Comparison of ENCODE assay signal across 33 cellular contexts in genomic region chr5:113361701-113362100, GRCh38.
DNase-seq lines count a peak whose midpoint lies in the region; ATAC-seq, FAIRE-seq and TF ChIP-seq lines count a peak whose summit lies in the region.
"Had no signal": no experiment of that assay in that cellular context is flagged by ENCODE, and none has a peak within 500 bp of the region (broad histone marks: within the 10 kb centered on the region; RNA-seq: fewer than 3 reads in every experiment).

No MANE protein-coding gene starts in this region.

- intact Hi-C loops in HepG2 (cut with micrococcal nuclease; ENCODE audit: unreplicated experiment) = no loop called here
- intact Hi-C loops in right lobe of liver (cut with DNase I) = no loop called here

- WGBS in liver = 97% methylated on average over 1 of the region's 1 CpG
- 4% methylated on average over 1 of the region's 1 CpG for WGBS in HepG2 (ENCODE audit: low lambda C conversion rate)
- 81% methylated on average over 1 of the region's 1 CpG for WGBS in right lobe of liver (ENCODE audit: insufficient coverage, low coverage, low lambda C conversion rate, missing lambda C conversion rate)

- in situ Hi-C loops in HepG2 (cut with HindIII; ENCODE audit: extremely low pct_ligation_motif_present, low pct_unique_long_range_greater_than_20kb) = no loop called here

- H3K4me2 ChIP-seq in HepG2 (ENCODE audit: low read depth, low read length) = no peak overlapping the region
- H3K4me2 ChIP-seq: A549; BLaER1; BLaER1 treated with 17β-estradiol and CSF1 and Interleukin-3, amounts not matched to agents 10 nM and 100 nM had no signal

- H3K9ac ChIP-seq in liver (ENCODE audit: low read depth in 1 of 2, low read length in 2 of 2) (no peak overlapping the region), HepG2 (ENCODE audit: insufficient read depth, low read depth, low read length) (no peak overlapping the region)
- H3K9ac ChIP-seq: BLaER1; BLaER1 treated with 17β-estradiol and CSF1 and Interleukin-3, amounts not matched to agents 10 nM and 100 nM had no signal

- FAIRE-seq in HepG2 (lab: Jason Lieb, UNC) = no peak
- FAIRE-seq: A204.1, A549, D721Med had no signal

- no peak for TF ChIP-seq RAD21 in liver (IDR thresholded peaks at IDR 0.05)
- no peak for TF ChIP-seq RAD21 in HepG2 (CRISPR knock-in tag; IDR thresholded peaks at IDR 0.05)

- no peaks in the 10 kb centered on the region for H4K20me1 ChIP-seq in HepG2 (ENCODE audit: insufficient read depth, low read length)
- H4K20me1 ChIP-seq: BLaER1; BLaER1 treated with 17β-estradiol and CSF1 and Interleukin-3, amounts not matched to agents 10 nM and 100 nM had no signal

- H3K79me2 ChIP-seq in HepG2 (ENCODE audit: insufficient read depth, low read length) = no peaks in the 10 kb centered on the region

- no peaks in the 10 kb centered on the region for H3K27me3 ChIP-seq in liver (ENCODE audit: control insufficient read depth in 4 of 4, insufficient read depth in 4 of 4, low read length in 3 of 4)
- H3K27me3 ChIP-seq in HepG2 (ENCODE audit: control insufficient read depth in 1 of 2, insufficient read depth in 2 of 2, low read length in 2 of 2) = no peaks in the 10 kb centered on the region
- no peaks in the 10 kb centered on the region for H3K27me3 ChIP-seq in right lobe of liver
- H3K27me3 ChIP-seq: BE2C; BLaER1; BLaER1 treated with 17β-estradiol and CSF1 and Interleukin-3, amounts not matched to agents 10 nM and 100 nM had no signal

- no peak overlapping the region for H3K27ac ChIP-seq in liver (ENCODE audit: low read depth in 1 of 2, low read length in 2 of 2)
- H3K27ac ChIP-seq in HepG2 (ENCODE audit: extremely low read length, insufficient read depth, low read length) = no peak overlapping the region
- no peak overlapping the region for H3K27ac ChIP-seq in right lobe of liver
- H3K27ac ChIP-seq: 22Rv1; A549; BLaER1; BLaER1 treated with 17β-estradiol and CSF1 and Interleukin-3, amounts not matched to agents 10 nM and 100 nM; C4-2B had no signal

- TF ChIP-seq POLR2A in HepG2 (IDR thresholded peaks at IDR 0.05; ENCODE audit: insufficient read depth in 1 of 2, low read depth in 2 of 2, low read length in 2 of 2) = no peak
- TF ChIP-seq POLR2A in right lobe of liver (IDR thresholded peaks at IDR 0.05) = no peak

- CTCF ChIA-PET in HepG2 (lab: Yijun Ruan, JAX; ENCODE audit: low intra/inter-chr PET ratio, low total read pairs) = no interaction called here

- H3K4me1 ChIP-seq in liver (ENCODE audit: control insufficient read depth in 4 of 4, insufficient read depth in 4 of 4, low read length in 3 of 4) (peaks cover 0 to 5% (median 0%) of the 10 kb centered on the region in 4 donors), HepG2 (ENCODE audit: insufficient read depth, low read length) (no peaks in the 10 kb centered on the region), right lobe of liver (peaks cover 0 to 2% (median 0%) of the 10 kb centered on the region in 4 donors)
- H3K4me1 ChIP-seq: A549, BLaER1, Caco-2 had no signal

- H2AFZ ChIP-seq in HepG2 (ENCODE audit: low read length) = no peak overlapping the region

- TF ChIP-seq EP300 in HepG2 (IDR thresholded peaks at IDR 0.05; ENCODE audit: low read depth in 2 of 2, low read length in 2 of 2) = no peak
- no peak for TF ChIP-seq EP300 in HepG2 (CRISPR knock-in tag; IDR thresholded peaks at IDR 0.05; ENCODE audit: borderline replicate concordance)

- ATAC-seq in HepG2 = no peak
- ATAC-seq in left lobe of liver = peak; percentile 90
- peak; percentile 58 to 91 (median 74) for ATAC-seq in right lobe of liver
- ATAC-seq: A549; CD8-positive, alpha-beta T cell had no signal

- H3K36me3 ChIP-seq in liver (ENCODE audit: control insufficient read depth in 4 of 4, insufficient read depth in 3 of 4, low read depth in 1 of 4, low read length in 3 of 4) (no peaks in the 10 kb centered on the region), HepG2 (replicated peaks in 1 of 2; ENCODE audit: control insufficient read depth in 1 of 2, insufficient read depth in 2 of 2, low read length in 2 of 2) (no peaks in the 10 kb centered on the region), right lobe of liver (no peaks in the 10 kb centered on the region)
- H3K36me3 ChIP-seq: BE2C had no signal

- POLR2A ChIA-PET in HepG2 (lab: Yijun Ruan, JAX) = no interaction called here

- peaks cover 0 to 6% (median 4%) of the 10 kb centered on the region in 4 donors for H3K9me3 ChIP-seq in liver (ENCODE audit: control insufficient read depth in 4 of 4, low read length in 3 of 4)
- peaks cover 15% of the 10 kb centered on the region for H3K9me3 ChIP-seq in HepG2 (ENCODE audit: low read length)
- no peaks in the 10 kb centered on the region for H3K9me3 ChIP-seq in right lobe of liver
- H3K9me3 ChIP-seq: BE2C, Caco-2 had no signal

- BruUV-seq in HepG2 (replicated peaks; lab: Mats Ljungman, UMichigan) = no TSS peak

- TF ChIP-seq CTCF in liver (IDR thresholded peaks at IDR 0.05; ENCODE audit: low read depth, low read length, missing input control) = no peak
- TF ChIP-seq CTCF in HepG2 (CRISPR knock-in tag; IDR thresholded peaks at IDR 0.05) = no peak
- TF ChIP-seq CTCF in right lobe of liver (IDR thresholded peaks at IDR 0.05) = no peak

- no peak overlapping the region for H3K4me3 ChIP-seq in liver (ENCODE audit: low read depth in 1 of 3, low read length in 3 of 3)
- no peak overlapping the region for H3K4me3 ChIP-seq in HepG2 (replicated peaks in 1 of 3; ENCODE audit: insufficient read depth in 1 of 3, low read depth in 2 of 3, low read length in 3 of 3)
- H3K4me3 ChIP-seq in right lobe of liver = no peak overlapping the region
- H3K4me3 ChIP-seq: A549; BLaER1; BLaER1 treated with 17β-estradiol and CSF1 and Interleukin-3, amounts not matched to agents 10 nM and 100 nM had no signal

- DNase-seq in HepG2 (ENCODE audit: low spot score) (no peak), left lobe of liver (ENCODE audit: low spot score) (peak; percentile 51), right lobe of liver (peak in 1 of 3 donors; percentile 52), NCI-H1436 treated with DMSO at 0.1 percent for 48 hours (lab: John Stamatoyannopoulos, UW) (no peak)
- DNase-seq in activated naive CD4-positive, alpha-beta T cell treated with Interleukin-2 at 50 U/mL for 16 hours = no peak
- DNase-seq: 8988T; ACHN; AML-193; BE2C; C1 segment of cervical spinal cord; Caco-2; Calu3; CD4-positive, alpha-beta memory T cell; CD4-positive, alpha-beta T cell; CD4-positive, CD25-positive, alpha-beta regulatory T cell; CD8-positive, alpha-beta memory T cell; CD8-positive, alpha-beta T cell; COR-L47; DMS 273 treated with DMSO at 0.1 percent for 48 hours; DMS153; DMS53; DMS79; DMS79 treated with DMSO at 0.1 percent for 48 hours; DND-41; EL had no signal

TF ChIP-seq in liver, 16 proteins besides CTCF, POLR2A, EP300 and RAD21:
- TF ChIP-seq GABPA (IDR thresholded peaks at IDR 0.05 in 1 of 2, conservative IDR thresholded peaks at IDR 0.05 in 1 of 2) (no peak), TAF1 (conservative IDR thresholded peaks at IDR 0.05) (no peak), FOXA1 (IDR thresholded peaks at IDR 0.05) (no peak), HNF4A (conservative IDR thresholded peaks at IDR 0.05) (peak; percentile 83 to 99), EGR1 (IDR thresholded peaks at IDR 0.05; ENCODE audit: low read depth in 2 of 2) (no peak), SP1 (IDR thresholded peaks at IDR 0.05) (peak; percentile 21), NR2F2 (IDR thresholded peaks at IDR 0.05) (no peak), HNF4G (IDR thresholded peaks at IDR 0.05) (peak; percentile 95), RXRA (IDR thresholded peaks at IDR 0.05) (peak in 1 of 2 donors; percentile 83)

TF ChIP-seq in HepG2, 621 proteins besides CTCF, POLR2A, EP300 and RAD21 (continues in another document):
- TF ChIP-seq CHD4 (IDR thresholded peaks at IDR 0.05; ENCODE audit: borderline replicate concordance, low read length) (no peak), MEIS1 (CRISPR knock-in tag; IDR thresholded peaks at IDR 0.05; ENCODE audit: borderline replicate concordance) (no peak), ARNT2 (CRISPR knock-in tag; IDR thresholded peaks at IDR 0.05; ENCODE audit: low read depth) (no peak), ATF4 (CRISPR knock-in tag; IDR thresholded peaks at IDR 0.05) (no peak), HINFP (CRISPR knock-in tag; IDR thresholded peaks at IDR 0.05; ENCODE audit: low read depth) (no peak), ZBTB3 (CRISPR knock-in tag; IDR thresholded peaks at IDR 0.05; ENCODE audit: borderline replicate concordance, low read depth) (no peak), PREB (CRISPR knock-in tag; IDR thresholded peaks at IDR 0.05) (no peak), MED13 (CRISPR knock-in tag; IDR thresholded peaks at IDR 0.05) (no peak), ZMAT3 (CRISPR knock-in tag; conservative IDR thresholded peaks at IDR 0.05) (no peak), XRCC5 (optimal IDR thresholded peaks at IDR 0.05; ENCODE audit: low read length) (no peak), ZNF724P (CRISPR knock-in tag; IDR thresholded peaks at IDR 0.05; ENCODE audit: borderline replicate concordance) (no peak), ZNF674 (CRISPR knock-in tag; IDR thresholded peaks at IDR 0.05; ENCODE audit: low read depth) (no peak)
